In the genomic region with DNA sequence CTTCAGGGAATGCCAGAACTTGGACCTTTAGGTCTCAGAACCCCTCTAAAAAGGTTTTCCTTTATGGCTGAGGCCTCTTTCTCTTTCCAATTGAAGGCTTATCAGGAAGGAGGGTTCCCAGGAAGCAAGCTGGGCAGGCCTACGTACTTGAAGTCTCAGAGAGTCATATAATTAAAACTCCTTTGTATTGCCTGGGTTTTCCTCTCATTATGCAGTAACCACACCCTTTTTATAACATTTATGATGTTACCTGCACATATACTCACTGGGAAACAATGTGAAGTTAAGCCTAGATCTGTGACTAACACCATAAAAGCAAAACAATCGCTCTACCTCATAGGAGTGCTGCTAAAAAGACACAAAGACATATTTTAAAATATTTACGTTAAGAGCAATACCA, we compare ENCODE assay signal across 28 cellular contexts. TPM values are rescaled to one million over a fixed set of nuclear protein-coding genes. Genes with fewer than 3 reads are reported as not detected.
DNase-seq lines count a peak whose midpoint lies in the region; ATAC-seq and TF ChIP-seq lines count a peak whose summit lies in the region.
"Had no signal": no experiment of that assay in that cellular context is flagged by ENCODE, and none has a peak within 500 bp of the region (broad histone marks: within the 10 kb centered on the region; RNA-seq: fewer than 3 reads in every experiment).

No MANE protein-coding gene starts in this region.

- H3K4me3 ChIP-seq in HCT116 (replicated peaks in 1 of 2; ENCODE audit: low read depth in 1 of 2, low read length in 2 of 2), result no peak overlapping the region
- no peak overlapping the region for H3K4me3 ChIP-seq in tibial artery
- H3K4me3 ChIP-seq: ascending aorta, esophagus muscularis mucosa, heart left ventricle, lower lobe of right lung had no signal

- no peak overlapping the region for H3K9ac ChIP-seq in HCT116 (ENCODE audit: low read length)

- POLR2A ChIA-PET in HCT116 (lab: Charles Lee) (no interaction called here), RWPE1 (lab: Yijun Ruan, JAX; ENCODE audit: low non-redundant PET) (no interaction called here)

- peak overlapping the region; percentile 13; the same call in 1 of the 2 replicates for H3K4me2 ChIP-seq in HCT116 (ENCODE audit: low read length)

- H3K36me3 ChIP-seq in HCT116 (ENCODE audit: control insufficient read depth in 1 of 2, insufficient read depth in 2 of 2, low read length in 2 of 2) (no peaks in the 10 kb centered on the region), tibial artery (no peaks in the 10 kb centered on the region)
- H3K36me3 ChIP-seq: ascending aorta, esophagus muscularis mucosa, lower lobe of right lung had no signal

- H3K27me3 ChIP-seq in HCT116 (ENCODE audit: insufficient read depth, low read length) (no peaks in the 10 kb centered on the region), tibial artery (no peaks in the 10 kb centered on the region)
- H3K27me3 ChIP-seq: ascending aorta, esophagus muscularis mucosa, heart left ventricle had no signal

- peaks cover 0 to 16% of the 10 kb centered on the region in 2 experiments; a peak in 1 of 4 replicates for H3K4me1 ChIP-seq in HCT116 (ENCODE audit: control insufficient read depth in 1 of 2, insufficient read depth in 2 of 2, low read length in 2 of 2)
- no peaks in the 10 kb centered on the region for H3K4me1 ChIP-seq in tibial artery
- H3K4me1 ChIP-seq: ascending aorta, esophagus muscularis mucosa, heart left ventricle, lower lobe of right lung had no signal

- RAD21 ChIA-PET in HCT116 (lab: Charles Lee; ENCODE audit: low non-redundant PET in 1 of 2, low total read pairs in 2 of 2, uncharacterized antibody in 2 of 2, unreplicated experiment in 2 of 2), result no interaction called here

- no peak for TF ChIP-seq POLR2A in HCT116 (IDR thresholded peaks at IDR 0.05; ENCODE audit: borderline replicate concordance, extremely low read depth, insufficient read depth, insufficient read length)

- BruUV-seq in HCT116 (replicated peaks; lab: Mats Ljungman, UMichigan), result no TSS peak

- DNase-seq in HCT116 (ENCODE audit: low read depth, low spot score), result peak; percentile 4
- DNase-seq in RWPE1 (ENCODE audit: low spot score), result peak; percentile 75
- peak; percentile 93 for DNase-seq in epithelial cell of prostate (ENCODE audit: low read depth, low spot score)
- DNase-seq in renal cortical epithelial cell (ENCODE audit: low read depth), result peak; percentile 49
- DNase-seq in tibial artery, result no peak
- no peak for DNase-seq in midbrain (lab: John Stamatoyannopoulos, UW)
- no peak for DNase-seq in anterior cingulate cortex (lab: John Stamatoyannopoulos, UW)
- DNase-seq: ACHN; activated B cell treated with CpG ODN at 0.5 μM for 24 hours; activated CD4-positive, alpha-beta T cell treated with anti-CD3 and anti-CD28 coated beads, Interleukin-2, amount 50 U/mL, for 1 hour; activated gamma-delta T cell; activated naive CD8-positive, alpha-beta T cell treated with anti-CD3 and anti-CD28 coated beads for 36 hours; activated T-cell treated with anti-CD3 and anti-CD28 coated beads, Interleukin-2, amount 50 U/mL, for 1 hour; caudate nucleus; CD4-positive, alpha-beta memory T cell; foreskin melanocyte; heart left ventricle; KBM-7; kidney; lower lobe of right lung; MM.1S; NCI-H1417; NCI-H2081; NCI-H748 treated with DMSO at 0.1 percent for 48 hours; RPMI8226; stimulated activated naive CD4-positive, alpha-beta T cell had no signal

- no peaks in the 10 kb centered on the region for H3K79me2 ChIP-seq in HCT116 (ENCODE audit: insufficient read depth, low read length)

- TF ChIP-seq CTCF in HCT116 (IDR thresholded peaks at IDR 0.05 in 2 of 3, conservative IDR thresholded peaks at IDR 0.05 in 1 of 3; ENCODE audit: borderline replicate concordance in 1 of 3, insufficient read depth in 1 of 3, low read depth in 2 of 3, low read length in 2 of 3), result no peak
- no peak for TF ChIP-seq CTCF in RWPE1 (conservative IDR thresholded peaks at IDR 0.05; ENCODE audit: low read depth)
- TF ChIP-seq CTCF in tibial artery (IDR thresholded peaks at IDR 0.05), result no peak

- ATAC-seq in HCT116, result peak; percentile 22; the same call in 1 of the 2 replicates
- ATAC-seq: heart left ventricle, lower lobe of right lung had no signal

- H3K27ac ChIP-seq in HCT116 (ENCODE audit: low read depth, low read length) (no peak overlapping the region), RWPE1 (no peak overlapping the region), epithelial cell of prostate (peak overlapping the region; percentile 85), tibial artery (no peak overlapping the region)
- H3K27ac ChIP-seq: ascending aorta, esophagus muscularis mucosa, heart left ventricle, lower lobe of right lung had no signal

- CTCF ChIA-PET in HCT116 (lab: Charles Lee) (no interaction called here), RWPE1 (lab: Yijun Ruan, JAX) (interaction anchor here (0.6 to 0.7 kb wide), 2 partner anchors 139 to 1027 kb away, joined by 3 read pairs; no protein-coding TSS in a partner anchor)

- H3K9me3 ChIP-seq in HCT116 (ENCODE audit: control insufficient read depth in 1 of 2, insufficient read depth in 1 of 2, low read depth in 1 of 2, low read length in 2 of 2) (no peaks in the 10 kb centered on the region), tibial artery (no peaks in the 10 kb centered on the region)
- H3K9me3 ChIP-seq: ascending aorta, esophagus muscularis mucosa, lower lobe of right lung had no signal

- H4K20me1 ChIP-seq in HCT116 (ENCODE audit: insufficient read depth), result no peaks in the 10 kb centered on the region

- TF ChIP-seq RAD21 in HCT116 (IDR thresholded peaks at IDR 0.05; ENCODE audit: low read depth), result no peak

- H3K9me2 ChIP-seq in HCT116 (ENCODE audit: insufficient read depth), result no peaks in the 10 kb centered on the region

- intact Hi-C loops in HCT116 (cut with micrococcal nuclease) (no loop called here), tibial artery (cut with DNase I; ENCODE audit: low total_unique reads) (no loop called here)

- no peak overlapping the region for H2AFZ ChIP-seq in HCT116 (ENCODE audit: low read depth, low read length, poor library complexity, severe bottlenecking)

TF ChIP-seq in HCT116, 20 proteins besides CTCF, POLR2A, EP300 and RAD21:
- TF ChIP-seq FOSL1 (IDR thresholded peaks at IDR 0.05; ENCODE audit: low read depth) (peak; percentile 32; the same call in 1 of the 2 replicates), JUND (IDR thresholded peaks at IDR 0.05) (peak; percentile 41; the same call in 1 of the 2 replicates)
- TF ChIP-seq, protein P1, sequence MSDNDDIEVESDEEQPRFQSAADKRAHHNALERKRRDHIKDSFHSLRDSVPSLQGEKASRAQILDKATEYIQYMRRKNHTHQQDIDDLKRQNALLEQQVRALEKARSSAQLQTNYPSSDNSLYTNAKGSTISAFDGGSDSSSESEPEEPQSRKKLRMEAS (IDR thresholded peaks at IDR 0.05), result no peak

RNA-seq across cellular contexts. Expression of gene SERP1, which starts 27.3 kb away (rescaled TPM):
- total RNA-seq in HCT116 (2021; ENCODE audit: unreplicated experiment), result 69.1 TPM
- polyA plus RNA-seq in HCT116 (2012), result 68.6 and 107 TPM in 2 replicates
- 144 and 170 TPM in 2 replicates for total RNA-seq in renal cortical epithelial cell

RNA-seq across cellular contexts. Expression of gene EIF2A, which starts 27.6 kb away (rescaled TPM):
- total RNA-seq in HCT116 (2021; ENCODE audit: unreplicated experiment), result 126 TPM
- polyA plus RNA-seq in HCT116 (2012), result 70.0 and 77.7 TPM in 2 replicates
- total RNA-seq in renal cortical epithelial cell, result 148 and 187 TPM in 2 replicates

Comparison
In these comparisons a context has a peak if more than half of its experiments do, and no peak if none do; other contexts are left out.
1. DNase-seq: peak in HCT116 (single experiment), RWPE1 (single experiment), epithelial cell of prostate (single experiment) and renal cortical epithelial cell (single experiment); none in tibial artery (0 of 2), midbrain (single experiment) and anterior cingulate cortex (0 of 58).